1 cellular context compared by ENCODE assay signal in the genomic region with DNA sequence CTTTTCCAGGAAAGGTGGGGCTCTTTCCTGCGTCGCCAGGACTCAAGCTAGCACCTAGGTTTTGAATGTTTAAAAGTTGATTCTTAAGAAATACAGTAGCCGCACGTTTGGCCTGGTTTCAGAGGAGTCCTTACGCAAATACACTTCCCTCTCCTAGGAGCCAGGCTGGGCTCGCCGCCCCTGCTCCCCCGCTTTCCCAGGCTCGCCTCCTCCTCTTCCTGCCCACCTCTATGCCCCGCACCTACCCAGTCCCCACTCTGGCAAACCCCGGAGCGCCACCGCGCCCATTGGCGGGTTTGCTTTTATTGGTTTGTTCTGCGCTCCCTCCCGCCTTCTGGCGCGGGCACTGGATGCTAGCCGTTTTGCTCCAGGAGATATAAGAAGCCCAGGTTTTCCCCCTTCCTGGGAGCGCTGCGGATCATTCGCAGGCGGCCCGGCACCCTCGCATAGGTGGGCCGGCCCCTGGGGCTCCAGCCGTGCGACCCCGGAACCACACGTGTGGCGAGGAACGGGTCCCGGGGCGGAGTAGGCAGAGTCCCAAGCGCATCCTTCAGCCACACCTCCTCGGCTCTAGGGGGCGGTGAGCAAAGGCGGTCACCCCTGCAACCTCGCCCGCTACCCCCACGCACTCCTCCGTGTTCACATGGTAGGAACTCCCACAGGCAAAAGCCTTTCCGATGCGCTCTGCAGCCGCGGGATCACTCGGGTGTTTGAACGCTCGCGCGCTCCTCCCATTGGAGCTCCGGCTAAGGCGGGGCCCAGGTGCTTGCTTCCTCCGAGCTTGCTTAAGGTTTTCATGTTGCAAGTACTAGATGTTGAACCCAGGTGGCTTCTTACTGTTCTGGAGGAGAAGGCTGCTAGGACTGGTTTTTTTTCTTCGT.
TF ChIP-seq lines count a peak whose summit lies in the region.

No MANE protein-coding gene starts in this region.

TF ChIP-seq in HepG2, 621 proteins besides CTCF, POLR2A, EP300 and RAD21 (continued from another document and continues in another):
- TF ChIP-seq, protein P1, sequence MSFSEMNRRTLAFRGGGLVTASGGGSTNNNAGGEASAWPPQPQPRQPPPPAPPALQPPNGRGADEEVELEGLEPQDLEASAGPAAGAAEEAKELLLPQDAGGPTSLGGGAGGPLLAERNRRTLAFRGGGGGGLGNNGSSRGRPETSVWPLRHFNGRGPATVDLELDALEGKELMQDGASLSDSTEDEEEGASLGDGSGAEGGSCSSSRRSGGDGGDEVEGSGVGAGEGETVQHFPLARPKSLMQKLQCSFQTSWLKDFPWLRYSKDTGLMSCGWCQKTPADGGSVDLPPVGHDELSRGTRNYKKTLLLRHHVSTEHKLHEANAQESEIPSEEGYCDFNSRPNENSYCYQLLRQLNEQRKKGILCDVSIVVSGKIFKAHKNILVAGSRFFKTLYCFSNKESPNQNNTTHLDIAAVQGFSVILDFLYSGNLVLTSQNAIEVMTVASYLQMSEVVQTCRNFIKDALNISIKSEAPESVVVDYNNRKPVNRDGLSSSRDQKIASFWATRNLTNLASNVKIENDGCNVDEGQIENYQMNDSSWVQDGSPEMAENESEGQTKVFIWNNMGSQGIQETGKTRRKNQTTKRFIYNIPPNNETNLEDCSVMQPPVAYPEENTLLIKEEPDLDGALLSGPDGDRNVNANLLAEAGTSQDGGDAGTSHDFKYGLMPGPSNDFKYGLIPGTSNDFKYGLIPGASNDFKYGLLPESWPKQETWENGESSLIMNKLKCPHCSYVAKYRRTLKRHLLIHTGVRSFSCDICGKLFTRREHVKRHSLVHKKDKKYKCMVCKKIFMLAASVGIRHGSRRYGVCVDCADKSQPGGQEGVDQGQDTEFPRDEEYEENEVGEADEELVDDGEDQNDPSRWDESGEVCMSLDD (CRISPR knock-in tag; IDR thresholded peaks at IDR 0.05; ENCODE audit: borderline replicate concordance) = 0 out of 2 replicates have a peak, but pooled peaks have one; percentile 42
- TF ChIP-seq, protein P2, sequence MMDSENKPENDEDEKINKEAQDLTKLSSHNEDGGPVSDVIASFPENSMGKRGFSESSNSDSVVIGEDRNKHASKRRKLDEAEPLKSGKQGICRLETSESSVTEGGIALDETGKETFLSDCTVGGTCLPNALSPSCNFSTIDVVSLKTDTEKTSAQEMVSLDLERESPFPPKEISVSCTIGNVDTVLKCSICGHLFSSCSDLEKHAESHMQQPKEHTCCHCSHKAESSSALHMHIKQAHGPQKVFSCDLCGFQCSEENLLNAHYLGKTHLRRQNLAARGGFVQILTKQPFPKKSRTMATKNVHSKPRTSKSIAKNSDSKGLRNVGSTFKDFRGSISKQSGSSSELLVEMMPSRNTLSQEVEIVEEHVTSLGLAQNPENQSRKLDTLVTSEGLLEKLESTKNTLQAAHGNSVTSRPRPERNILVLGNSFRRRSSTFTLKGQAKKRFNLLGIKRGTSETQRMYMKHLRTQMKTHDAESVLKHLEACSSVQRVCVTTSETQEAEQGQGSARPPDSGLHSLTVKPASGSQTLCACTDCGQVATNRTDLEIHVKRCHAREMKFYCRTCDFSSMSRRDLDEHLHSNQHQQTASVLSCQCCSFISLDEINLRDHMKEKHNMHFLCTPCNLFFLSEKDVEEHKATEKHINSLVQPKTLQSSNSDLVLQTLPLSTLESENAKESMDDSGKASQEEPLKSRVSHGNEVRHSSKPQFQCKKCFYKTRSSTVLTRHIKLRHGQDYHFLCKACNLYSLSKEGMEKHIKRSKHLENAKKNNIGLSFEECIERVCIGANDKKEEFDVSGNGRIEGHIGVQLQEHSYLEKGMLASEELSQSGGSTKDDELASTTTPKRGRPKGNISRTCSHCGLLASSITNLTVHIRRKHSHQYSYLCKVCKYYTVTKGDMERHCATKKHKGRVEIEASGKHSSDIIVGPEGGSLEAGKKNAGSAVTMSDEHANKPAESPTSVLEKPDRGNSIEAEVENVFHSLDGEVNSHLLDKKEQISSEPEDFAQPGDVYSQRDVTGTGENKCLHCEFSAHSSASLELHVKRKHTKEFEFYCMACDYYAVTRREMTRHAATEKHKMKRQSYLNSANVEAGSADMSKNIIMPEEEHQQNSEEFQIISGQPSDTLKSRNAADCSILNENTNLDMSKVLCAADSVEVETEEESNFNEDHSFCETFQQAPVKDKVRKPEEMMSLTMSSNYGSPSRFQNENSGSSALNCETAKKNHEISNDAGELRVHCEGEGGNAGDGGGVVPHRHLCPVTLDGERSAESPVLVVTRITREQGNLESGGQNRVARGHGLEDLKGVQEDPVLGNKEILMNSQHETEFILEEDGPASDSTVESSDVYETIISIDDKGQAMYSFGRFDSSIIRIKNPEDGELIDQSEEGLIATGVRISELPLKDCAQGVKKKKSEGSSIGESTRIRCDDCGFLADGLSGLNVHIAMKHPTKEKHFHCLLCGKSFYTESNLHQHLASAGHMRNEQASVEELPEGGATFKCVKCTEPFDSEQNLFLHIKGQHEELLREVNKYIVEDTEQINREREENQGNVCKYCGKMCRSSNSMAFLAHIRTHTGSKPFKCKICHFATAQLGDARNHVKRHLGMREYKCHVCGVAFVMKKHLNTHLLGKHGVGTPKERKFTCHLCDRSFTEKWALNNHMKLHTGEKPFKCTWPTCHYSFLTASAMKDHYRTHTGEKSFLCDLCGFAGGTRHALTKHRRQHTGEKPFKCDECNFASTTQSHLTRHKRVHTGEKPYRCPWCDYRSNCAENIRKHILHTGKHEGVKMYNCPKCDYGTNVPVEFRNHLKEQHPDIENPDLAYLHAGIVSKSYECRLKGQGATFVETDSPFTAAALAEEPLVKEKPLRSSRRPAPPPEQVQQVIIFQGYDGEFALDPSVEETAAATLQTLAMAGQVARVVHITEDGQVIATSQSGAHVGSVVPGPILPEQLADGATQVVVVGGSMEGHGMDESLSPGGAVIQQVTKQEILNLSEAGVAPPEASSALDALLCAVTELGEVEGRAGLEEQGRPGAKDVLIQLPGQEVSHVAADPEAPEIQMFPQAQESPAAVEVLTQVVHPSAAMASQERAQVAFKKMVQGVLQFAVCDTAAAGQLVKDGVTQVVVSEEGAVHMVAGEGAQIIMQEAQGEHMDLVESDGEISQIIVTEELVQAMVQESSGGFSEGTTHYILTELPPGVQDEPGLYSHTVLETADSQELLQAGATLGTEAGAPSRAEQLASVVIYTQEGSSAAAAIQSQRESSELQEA (CRISPR knock-in tag; IDR thresholded peaks at IDR 0.05; ENCODE audit: not compliant biosample characterization) = no peak
- TF ChIP-seq ZNF564 (CRISPR knock-in tag; IDR thresholded peaks at IDR 0.05) (peak; percentile 74), UBTF (CRISPR knock-in tag; IDR thresholded peaks at IDR 0.05) (peak; percentile 65), PTBP1 (IDR thresholded peaks at IDR 0.05; ENCODE audit: low read depth, low read length, poor library complexity, severe bottlenecking) (no peak), FOXJ3 (CRISPR knock-in tag; IDR thresholded peaks at IDR 0.05; ENCODE audit: borderline replicate concordance) (0 out of 2 replicates have a peak, but pooled peaks have one; percentile 20), GTF2F1 (IDR thresholded peaks at IDR 0.05; ENCODE audit: low read length) (no peak), MXD3 (CRISPR knock-in tag; IDR thresholded peaks at IDR 0.05) (0 out of 2 replicates have a peak, but pooled peaks have one; percentile 48), FOXP4 (CRISPR knock-in tag; IDR thresholded peaks at IDR 0.05) (peak; percentile 45; the same call in 1 of the 2 replicates), TSC22D2 (CRISPR knock-in tag; IDR thresholded peaks at IDR 0.05; ENCODE audit: borderline replicate concordance) (no peak), ZBTB42 (CRISPR knock-in tag; IDR thresholded peaks at IDR 0.05) (no peak), ZNF292 (CRISPR knock-in tag; IDR thresholded peaks at IDR 0.05; ENCODE audit: borderline replicate concordance, low read depth) (0 out of 2 replicates have a peak, but pooled peaks have one; percentile 46), EEA1 (CRISPR knock-in tag; IDR thresholded peaks at IDR 0.05; ENCODE audit: borderline replicate concordance) (no peak), ZMYM3 (CRISPR knock-in tag; IDR thresholded peaks at IDR 0.05) (no peak), ZNF691 (CRISPR knock-in tag; IDR thresholded peaks at IDR 0.05; ENCODE audit: borderline replicate concordance, low read depth) (no peak), SALL1 (CRISPR knock-in tag; IDR thresholded peaks at IDR 0.05) (peak; percentile 24; the same call in 1 of the 2 replicates), NR2F6 (IDR thresholded peaks at IDR 0.05) (no peak), NR2F6 (CRISPR knock-in tag; IDR thresholded peaks at IDR 0.05) (no peak), XRCC5 (optimal IDR thresholded peaks at IDR 0.05; ENCODE audit: low read length) (peak; percentile 82), CENPBD1 (CRISPR knock-in tag; IDR thresholded peaks at IDR 0.05; ENCODE audit: borderline replicate concordance, low read depth) (no peak)
- TF ChIP-seq, protein P3, sequence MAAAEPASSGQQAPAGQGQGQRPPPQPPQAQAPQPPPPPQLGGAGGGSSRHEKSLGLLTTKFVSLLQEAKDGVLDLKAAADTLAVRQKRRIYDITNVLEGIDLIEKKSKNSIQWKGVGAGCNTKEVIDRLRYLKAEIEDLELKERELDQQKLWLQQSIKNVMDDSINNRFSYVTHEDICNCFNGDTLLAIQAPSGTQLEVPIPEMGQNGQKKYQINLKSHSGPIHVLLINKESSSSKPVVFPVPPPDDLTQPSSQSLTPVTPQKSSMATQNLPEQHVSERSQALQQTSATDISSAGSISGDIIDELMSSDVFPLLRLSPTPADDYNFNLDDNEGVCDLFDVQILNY (CRISPR knock-in tag; conservative IDR thresholded peaks at IDR 0.05) = peak; percentile 81; the same call in 1 of the 2 replicates
- TF ChIP-seq, protein P4, sequence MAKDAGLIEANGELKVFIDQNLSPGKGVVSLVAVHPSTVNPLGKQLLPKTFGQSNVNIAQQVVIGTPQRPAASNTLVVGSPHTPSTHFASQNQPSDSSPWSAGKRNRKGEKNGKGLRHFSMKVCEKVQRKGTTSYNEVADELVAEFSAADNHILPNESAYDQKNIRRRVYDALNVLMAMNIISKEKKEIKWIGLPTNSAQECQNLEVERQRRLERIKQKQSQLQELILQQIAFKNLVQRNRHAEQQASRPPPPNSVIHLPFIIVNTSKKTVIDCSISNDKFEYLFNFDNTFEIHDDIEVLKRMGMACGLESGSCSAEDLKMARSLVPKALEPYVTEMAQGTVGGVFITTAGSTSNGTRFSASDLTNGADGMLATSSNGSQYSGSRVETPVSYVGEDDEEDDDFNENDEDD (CRISPR knock-in tag; IDR thresholded peaks at IDR 0.05; ENCODE audit: borderline replicate concordance) = peak; percentile 78; the same call in 1 of the 2 replicates
- TF ChIP-seq, protein P5, sequence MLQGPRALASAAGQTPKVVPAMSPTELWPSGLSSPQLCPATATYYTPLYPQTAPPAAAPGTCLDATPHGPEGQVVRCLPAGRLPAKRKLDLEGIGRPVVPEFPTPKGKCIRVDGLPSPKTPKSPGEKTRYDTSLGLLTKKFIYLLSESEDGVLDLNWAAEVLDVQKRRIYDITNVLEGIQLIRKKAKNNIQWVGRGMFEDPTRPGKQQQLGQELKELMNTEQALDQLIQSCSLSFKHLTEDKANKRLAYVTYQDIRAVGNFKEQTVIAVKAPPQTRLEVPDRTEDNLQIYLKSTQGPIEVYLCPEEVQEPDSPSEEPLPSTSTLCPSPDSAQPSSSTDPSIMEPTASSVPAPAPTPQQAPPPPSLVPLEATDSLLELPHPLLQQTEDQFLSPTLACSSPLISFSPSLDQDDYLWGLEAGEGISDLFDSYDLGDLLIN (CRISPR knock-in tag; IDR thresholded peaks at IDR 0.05; ENCODE audit: borderline replicate concordance) = no peak
